In genomic region chr9:97243606-97244005, GRCh38 we compare ENCODE assay signal across 28 cellular contexts.
"Had no signal": no experiment of that assay in that cellular context is flagged by ENCODE, and none has a peak within 500 bp of the region (broad histone marks: within the 10 kb centered on the region; RNA-seq: fewer than 3 reads in every experiment).

No MANE protein-coding gene starts in this region.

- ATAC-seq: activated CD4-positive, alpha-beta T cell treated with anti-CD3 and anti-CD28 coated beads for 36 hours; activated CD4-positive, CD25-positive, alpha-beta regulatory T cell treated with anti-CD3 and anti-CD28 coated beads, Interleukin-2, amount 50 U/mL, for 24 hours; activated naive CD8-positive, alpha-beta T cell treated with anti-CD3 and anti-CD28 coated beads, Interleukin-2, amount 50 U/mL, for 24 hours; Panc1; WTC11 had no signal

- H3K27ac Mint-ChIP-seq: activated CD4-positive, alpha-beta memory T cell treated with anti-CD3 and anti-CD28 coated beads for 36 hours; activated CD4-positive, alpha-beta T cell treated with anti-CD3 and anti-CD28 coated beads for 36 hours; activated naive CD4-positive, alpha-beta T cell treated with anti-CD3 and anti-CD28 coated beads, Interleukin-2, amount 10 ng/mL, durations not matched to agents 7 days and 5 days; activated naive CD8-positive, alpha-beta T cell; activated naive CD8-positive, alpha-beta T cell treated with anti-CD3 and anti-CD28 coated beads, Interleukin-2, amount 50 U/mL, for 24 hours; brain; WTC11 had no signal

- H3K27me3 Mint-ChIP-seq: activated CD4-positive, alpha-beta memory T cell treated with anti-CD3 and anti-CD28 coated beads for 36 hours; activated CD4-positive, alpha-beta T cell treated with anti-CD3 and anti-CD28 coated beads for 36 hours; activated naive CD4-positive, alpha-beta T cell treated with anti-CD3 and anti-CD28 coated beads, Interleukin-2, amount 10 ng/mL, durations not matched to agents 7 days and 5 days; activated naive CD8-positive, alpha-beta T cell; activated naive CD8-positive, alpha-beta T cell treated with anti-CD3 and anti-CD28 coated beads, Interleukin-2, amount 50 U/mL, for 24 hours had no signal

- H3K4me3 ChIP-seq: MG63 had no signal

- H3K9me3 Mint-ChIP-seq: activated CD4-positive, alpha-beta memory T cell treated with anti-CD3 and anti-CD28 coated beads for 36 hours; activated naive CD4-positive, alpha-beta T cell treated with anti-CD3 and anti-CD28 coated beads, Interleukin-2, amount 10 ng/mL, durations not matched to agents 7 days and 5 days; activated naive CD8-positive, alpha-beta T cell treated with anti-CD3 and anti-CD28 coated beads, Interleukin-2, amount 50 U/mL, for 24 hours; brain; WTC11 had no signal

- DNase-seq: activated CD4-positive, alpha-beta memory T cell treated with anti-CD3 and anti-CD28 coated beads for 36 hours; activated CD4-positive, alpha-beta T cell treated with anti-CD3 and anti-CD28 coated beads for 36 hours; activated CD4-positive, alpha-beta T cell treated with anti-CD3 and anti-CD28 coated beads, Interleukin-2, amount 50 U/mL, for 1 hour; activated CD8-positive, alpha-beta memory T cell treated with anti-CD3 and anti-CD28 coated beads, Interleukin-2, amount 50 U/mL, for 4 hours; activated effector memory CD4-positive, alpha-beta T cell treated with Interleukin-2 at 50 U/mL for 16 hours; activated naive CD4-positive, alpha-beta T cell treated with anti-CD3 and anti-CD28 coated beads, Interleukin-2, amount 10 ng/mL, durations not matched to agents 7 days and 5 days; activated naive CD8-positive, alpha-beta T cell treated with anti-CD3 and anti-CD28 coated beads, Interleukin-2, amount 50 U/mL, for 24 hours; activated T-cell treated with anti-CD3 and anti-CD28 coated beads for 4 hours; activated T-cell treated with anti-CD3 and anti-CD28 coated beads, Interleukin-2, amount 50 U/mL, for 48 hours; anterior cingulate cortex; caudate nucleus; Kasumi-1; MG63; NCI-H1048; NCI-H1105 treated with DMSO at 0.1 percent for 48 hours; NCI-H1436; NCI-H1694 treated with DMSO at 0.1 percent for 48 hours; NCI-H2029; NCI-H345; NCI-H524 treated with DMSO at 0.1 percent for 48 hours; RPMI8226; SHP77 treated with DMSO at 0.1 percent for 48 hours; T1000 had no signal

- H3K9me3 ChIP-seq: MG63 had no signal

- H3K4me3 Mint-ChIP-seq: activated CD4-positive, alpha-beta memory T cell treated with anti-CD3 and anti-CD28 coated beads for 36 hours; activated CD4-positive, alpha-beta T cell treated with anti-CD3 and anti-CD28 coated beads for 36 hours; activated naive CD4-positive, alpha-beta T cell treated with anti-CD3 and anti-CD28 coated beads, Interleukin-2, amount 10 ng/mL, durations not matched to agents 7 days and 5 days; activated naive CD8-positive, alpha-beta T cell; activated naive CD8-positive, alpha-beta T cell treated with anti-CD3 and anti-CD28 coated beads, Interleukin-2, amount 50 U/mL, for 24 hours; brain; WTC11 had no signal

- H3K27me3 ChIP-seq: MG63 had no signal

- H3K36me3 ChIP-seq: MG63 had no signal
